In genomic region chr6:23642849-23643248, GRCh38 we compare ENCODE assay signal across 22 cellular contexts.
"Had no signal": no experiment of that assay in that cellular context is flagged by ENCODE, and none has a peak within 500 bp of the region (broad histone marks: within the 10 kb centered on the region; RNA-seq: fewer than 3 reads in every experiment).

No MANE protein-coding gene starts in this region.

- H3K27ac Mint-ChIP-seq: activated B cell treated with CpG ODN at 0.5 μM for 24 hours; activated CD4-positive, alpha-beta memory T cell treated with anti-CD3 and anti-CD28 coated beads for 36 hours; activated CD4-positive, alpha-beta T cell treated with anti-CD3 and anti-CD28 coated beads, Interleukin-2, amount 10 ng/mL, durations not matched to agents 7 days and 5 days; activated naive CD8-positive, alpha-beta T cell; T-cell had no signal

- H3K27me3 ChIP-seq: MG63 had no signal

- H3K9me3 Mint-ChIP-seq: activated CD4-positive, alpha-beta T cell treated with anti-CD3 and anti-CD28 coated beads, Interleukin-2, amount 10 ng/mL, durations not matched to agents 7 days and 5 days; activated T-cell treated with anti-CD3 and anti-CD28 coated beads, Interleukin-2, amount 50 U/mL, for 4 hours; T-cell had no signal

- H3K9me3 ChIP-seq: MG63 had no signal

- H3K36me3 ChIP-seq: MG63 had no signal

- DNase-seq: activated B cell treated with CpG ODN at 0.5 μM for 24 hours; activated CD4-positive, alpha-beta memory T cell treated with anti-CD3 and anti-CD28 coated beads for 36 hours; activated CD4-positive, alpha-beta T cell treated with anti-CD3 and anti-CD28 coated beads for 1 hour; activated CD4-positive, alpha-beta T cell treated with anti-CD3 and anti-CD28 coated beads, Interleukin-2, amount 10 ng/mL, durations not matched to agents 7 days and 5 days; activated CD8-positive, alpha-beta memory T cell treated with anti-CD3 and anti-CD28 coated beads for 24 hours; activated effector memory CD4-positive, alpha-beta T cell treated with anti-CD3 and anti-CD28 coated beads, Interleukin-2, amount 50 U/mL, for 16 hours; activated naive CD4-positive, alpha-beta T cell treated with Interleukin-2 at 50 U/mL for 16 hours; activated T-cell treated with anti-CD3 and anti-CD28 coated beads, Interleukin-2, amount 50 U/mL, for 4 hours; amygdala; cerebellar nuclear complex; MG63; MV-4-11; NCI-H1105; NCI-H345; NCI-H510A; NCI-H526 treated with DMSO at 0.1 percent for 48 hours; T-cell; T-helper 2 cell; T1000 had no signal

- ATAC-seq: activated T-cell treated with anti-CD3 and anti-CD28 coated beads, Interleukin-2, amount 50 U/mL, for 4 hours; Right ventricle myocardium inferior; T-cell had no signal

- H3K4me3 Mint-ChIP-seq: activated B cell treated with CpG ODN at 0.5 μM for 24 hours; activated CD4-positive, alpha-beta memory T cell treated with anti-CD3 and anti-CD28 coated beads for 36 hours; activated CD4-positive, alpha-beta T cell treated with anti-CD3 and anti-CD28 coated beads, Interleukin-2, amount 10 ng/mL, durations not matched to agents 7 days and 5 days; activated naive CD8-positive, alpha-beta T cell; activated T-cell treated with anti-CD3 and anti-CD28 coated beads, Interleukin-2, amount 50 U/mL, for 4 hours; T-cell had no signal

- H3K4me1 Mint-ChIP-seq: activated B cell treated with CpG ODN at 0.5 μM for 24 hours; activated CD4-positive, alpha-beta T cell treated with anti-CD3 and anti-CD28 coated beads, Interleukin-2, amount 10 ng/mL, durations not matched to agents 7 days and 5 days; T-cell had no signal

- H3K36me3 Mint-ChIP-seq: activated CD4-positive, alpha-beta memory T cell treated with anti-CD3 and anti-CD28 coated beads for 36 hours; activated naive CD8-positive, alpha-beta T cell; T-cell had no signal

- H3K27ac ChIP-seq: SK-N-MC had no signal

- H3K4me3 ChIP-seq: MG63, SK-N-MC had no signal

- H3K27me3 Mint-ChIP-seq: activated B cell treated with CpG ODN at 0.5 μM for 24 hours; activated CD4-positive, alpha-beta memory T cell treated with anti-CD3 and anti-CD28 coated beads for 36 hours; activated CD4-positive, alpha-beta T cell treated with anti-CD3 and anti-CD28 coated beads, Interleukin-2, amount 10 ng/mL, durations not matched to agents 7 days and 5 days; activated naive CD8-positive, alpha-beta T cell; T-cell had no signal
